ENCODE assay signal across 9 cellular contexts in the genomic region with DNA sequence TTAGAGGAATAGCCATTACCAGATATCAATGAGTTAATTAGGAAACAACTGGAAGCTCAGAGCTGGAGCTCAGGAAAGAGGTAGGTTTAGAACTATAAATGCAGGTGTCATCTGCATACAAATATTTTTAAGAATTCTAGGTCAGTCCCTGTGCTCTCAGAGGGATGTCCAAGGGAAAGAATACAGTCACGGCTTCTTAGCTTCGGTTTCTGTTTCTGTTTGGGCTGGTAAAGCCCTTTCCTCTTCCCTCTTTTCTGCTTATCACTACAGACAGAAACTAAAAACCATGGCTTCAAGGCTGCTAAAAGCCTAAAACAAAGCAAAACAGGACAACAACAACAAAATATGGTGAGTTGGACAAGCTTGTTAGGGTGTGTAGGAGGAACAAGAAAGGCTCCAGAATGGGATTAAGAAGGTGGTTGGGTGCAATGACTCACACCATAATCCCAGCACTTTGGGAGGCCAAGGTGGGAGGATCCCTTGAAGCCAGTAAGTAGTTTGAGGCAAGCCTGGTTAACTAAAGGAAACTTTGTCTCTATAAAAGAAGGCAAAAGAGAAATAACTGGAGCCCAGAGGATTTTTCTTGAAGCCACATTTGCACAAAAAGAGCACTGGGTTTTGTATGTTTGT.
DNase-seq lines count a peak whose midpoint lies in the region; ATAC-seq and TF ChIP-seq lines count a peak whose summit lies in the region.
"Had no signal": no experiment of that assay in that cellular context is flagged by ENCODE, and none has a peak within 500 bp of the region (broad histone marks: within the 10 kb centered on the region; RNA-seq: fewer than 3 reads in every experiment).

No MANE protein-coding gene starts in this region.

- no peak overlapping the region for H3K27ac Mint-ChIP-seq in activated CD4-positive, alpha-beta T cell treated with anti-CD3 and anti-CD28 coated beads for 36 hours
- peak overlapping the region; percentile 3 to 24 for H3K27ac Mint-ChIP-seq in natural killer cell

- H3K4me2 ChIP-seq in MM.1S (ENCODE audit: low read depth, low read length), result peak overlapping the region; percentile 57; the same call in 1 of the 2 replicates

- DNase-seq in activated CD4-positive, alpha-beta T cell treated with anti-CD3 and anti-CD28 coated beads for 36 hours, result no peak
- no peak for DNase-seq in activated CD4-positive, alpha-beta T cell treated with anti-CD3 and anti-CD28 coated beads for 48 hours
- peak; percentile 60 for DNase-seq in MM.1S
- DNase-seq in natural killer cell, result no peak
- no peak for DNase-seq in testis
- DNase-seq in G401 (ENCODE audit: low spot score), result no peak
- DNase-seq in stimulated activated naive CD4-positive, alpha-beta T cell treated with Interleukin-2 at 50 U/mL for 16 hours (lab: John Stamatoyannopoulos, UW), result no peak

- no peaks in the 10 kb centered on the region for H3K79me2 ChIP-seq in MM.1S (ENCODE audit: low read length)

- peaks cover 3% of the 10 kb centered on the region for H3K27me3 Mint-ChIP-seq in activated CD4-positive, alpha-beta T cell treated with anti-CD3 and anti-CD28 coated beads for 36 hours
- H3K27me3 Mint-ChIP-seq in natural killer cell (ENCODE audit: low read depth in 2 of 2), result no peaks in the 10 kb centered on the region

- POLR2A ChIA-PET in activated CD4-positive, alpha-beta T cell treated with anti-CD3 and anti-CD28 coated beads for 36 hours (lab: Charles Lee), result no interaction called here

- no peak for TF ChIP-seq POLR2A in testis (IDR thresholded peaks at IDR 0.05)

- CTCF ChIA-PET in activated CD4-positive, alpha-beta T cell treated with anti-CD3 and anti-CD28 coated beads for 36 hours (lab: Charles Lee), result interaction anchor here (0.7 to 0.8 kb wide), 2 partner anchors 12 to 224 kb away, joined by 3 read pairs; no protein-coding TSS in a partner anchor

- intact Hi-C loops in activated CD4-positive, alpha-beta T cell treated with anti-CD3 and anti-CD28 coated beads for 36 hours (cut with DNase I, micrococcal nuclease), result no loop called here
- intact Hi-C loops in natural killer cell (cut with micrococcal nuclease), result no loop called here
- intact Hi-C loops in testis (cut with DNase I; ENCODE audit: low total_unique reads), result no loop called here

- H3K27ac ChIP-seq in MM.1S (ENCODE audit: low read length), result peak overlapping the region; percentile 21; the same call in 1 of the 2 replicates
- H3K27ac ChIP-seq in testis, result no peak overlapping the region

- ATAC-seq in activated CD4-positive, alpha-beta T cell treated with anti-CD3 and anti-CD28 coated beads for 36 hours, result peak; percentile 26
- peak; percentile 97 for ATAC-seq in HG02642 (IDR thresholded peaks at IDR 0.05; ENCODE audit: poor library complexity, unreplicated experiment)
- peak; percentile 38 to 69 (median 53) for ATAC-seq in natural killer cell

- H3K4me3 Mint-ChIP-seq in activated CD4-positive, alpha-beta T cell treated with anti-CD3 and anti-CD28 coated beads for 36 hours, result no peak overlapping the region
- H3K4me3 Mint-ChIP-seq in natural killer cell, result peak overlapping the region; percentile 43

- in situ Hi-C loops in G401 (cut with HindIII; ENCODE audit: low sequenced_read_pairs), result no loop called here

- no peaks in the 10 kb centered on the region for H3K36me3 Mint-ChIP-seq in activated CD4-positive, alpha-beta T cell treated with anti-CD3 and anti-CD28 coated beads for 36 hours (ENCODE audit: low read depth)
- H3K36me3 Mint-ChIP-seq in natural killer cell, result no peaks in the 10 kb centered on the region

- no peaks in the 10 kb centered on the region for H3K4me1 ChIP-seq in MM.1S (ENCODE audit: low read length)
- H3K4me1 ChIP-seq in testis, result no peaks in the 10 kb centered on the region

- no peaks in the 10 kb centered on the region for H4K20me1 ChIP-seq in MM.1S (ENCODE audit: insufficient read depth, low read length)

- H3K9me2 ChIP-seq in MM.1S (replicated peaks; ENCODE audit: insufficient read depth, low read length), result no peaks in the 10 kb centered on the region

- H3K9ac ChIP-seq in MM.1S (ENCODE audit: low read length), result no peak overlapping the region; the same call in 1 of the 2 replicates

- TF ChIP-seq CTCF in MM.1S (IDR thresholded peaks at IDR 0.05; ENCODE audit: low read length) (no peak), natural killer cell (IDR thresholded peaks at IDR 0.05) (no peak), testis (IDR thresholded peaks at IDR 0.05) (no peak)

- H3K4me1 Mint-ChIP-seq in activated CD4-positive, alpha-beta T cell treated with anti-CD3 and anti-CD28 coated beads for 36 hours, result peaks cover 10% of the 10 kb centered on the region
- H3K4me1 Mint-ChIP-seq in natural killer cell, result peaks cover 27 to 30% of the 10 kb centered on the region in 2 donors

- H2AFZ ChIP-seq in MM.1S (ENCODE audit: low read length), result peak overlapping the region; percentile 51; the same call in 1 of the 2 replicates

- no peaks in the 10 kb centered on the region for H3K9me3 ChIP-seq in MM.1S (replicated peaks; ENCODE audit: insufficient read depth, low read length)
- no peaks in the 10 kb centered on the region for H3K9me3 ChIP-seq in testis
- H3K9me3 ChIP-seq: tibial nerve had no signal

- 55 to 68% methylated on average over 2 of the region's 2 CpGs for WGBS in testis, 2 donors

- no peaks in the 10 kb centered on the region for H3K9me3 Mint-ChIP-seq in activated CD4-positive, alpha-beta T cell treated with anti-CD3 and anti-CD28 coated beads for 36 hours (ENCODE audit: low read depth)
- no peaks in the 10 kb centered on the region for H3K9me3 Mint-ChIP-seq in natural killer cell

- H3F3A ChIP-seq in MM.1S (ENCODE audit: insufficient read depth, low read length), result no peaks in the 10 kb centered on the region

- no peaks in the 10 kb centered on the region for H3K36me3 ChIP-seq in MM.1S (replicated peaks; ENCODE audit: insufficient read depth, low read length)
- no peaks in the 10 kb centered on the region for H3K36me3 ChIP-seq in testis (ENCODE audit: low read depth, missing control alignments)
- H3K36me3 ChIP-seq: tibial nerve had no signal

- H3K4me3 ChIP-seq in MM.1S (ENCODE audit: low read length) (peak overlapping the region; percentile 12; the same call in 1 of the 2 replicates), testis (no peak overlapping the region)
- H3K4me3 ChIP-seq: tibial nerve had no signal

- no peaks in the 10 kb centered on the region for H3K27me3 ChIP-seq in MM.1S (replicated peaks; ENCODE audit: insufficient read depth, low read length)
- H3K27me3 ChIP-seq in testis, result no peaks in the 10 kb centered on the region
- H3K27me3 ChIP-seq: tibial nerve had no signal

Comparison
In these comparisons a context has a peak if more than half of its experiments do, and no peak if none do; other contexts are left out.
1. ATAC-seq: peak in every context shown above with its lines; median percentile 97 in HG02642; 53 in natural killer cell; 26 in activated CD4-positive, alpha-beta T cell treated with anti-CD3 and anti-CD28 coated beads for 36 hours.